12 cellular contexts compared by ENCODE assay signal in genomic region chr19:54684537-54684936, GRCh38. TPM values are rescaled to one million over a fixed set of nuclear protein-coding genes. Genes with fewer than 3 reads are reported as not detected.
DNase-seq lines count a peak whose midpoint lies in the region; ATAC-seq, FAIRE-seq and TF ChIP-seq lines count a peak whose summit lies in the region.
"Had no signal": no experiment of that assay in that cellular context is flagged by ENCODE, and none has a peak within 500 bp of the region (broad histone marks: within the 10 kb centered on the region; RNA-seq: fewer than 3 reads in every experiment).

No MANE protein-coding gene starts in this region.

- FAIRE-seq in urothelium cell line (lab: Jason Lieb, UNC), result no peak

- CTCF ChIA-PET in MCF 10A (lab: Yijun Ruan, JAX), result interaction anchor here (0.6 to 4.6 kb wide), 7 partner anchors 9 to 986 kb away, joined by 3 to 36 read pairs (median 3); no protein-coding TSS in a partner anchor

- H3K27me3 Mint-ChIP-seq in MCF 10A (ENCODE audit: insufficient read depth, unreplicated experiment), result no peaks in the 10 kb centered on the region

- POLR2A ChIA-PET in MCF 10A (lab: Yijun Ruan, JAX), result interaction anchor here (0.6 kb wide), 1 partner anchor 17 kb away, joined by 5 read pairs; no protein-coding TSS in a partner anchor

- intact Hi-C loops in MCF 10A (cut with micrococcal nuclease) (no loop called here), breast epithelium (cut with DNase I; ENCODE audit: low total_unique reads) (no loop called here)

- TF ChIP-seq POLR2A in breast epithelium (IDR thresholded peaks at IDR 0.05) (no peak), GM18505 (IDR thresholded peaks at IDR 0.05; ENCODE audit: borderline replicate concordance, extremely low read depth, insufficient read depth, insufficient read length) (no peak)

- H3K4me1 ChIP-seq in breast epithelium, result no peaks in the 10 kb centered on the region

- no peak overlapping the region for H3K4me3 ChIP-seq in breast epithelium
- H3K4me3 ChIP-seq in brain microvascular endothelial cell (ENCODE audit: low read depth, low read length), result no peak overlapping the region
- H3K4me3 ChIP-seq: BLaER1 treated with 17β-estradiol and CSF1 and Interleukin-3, amounts not matched to agents 10 nM and 100 nM had no signal

- DNase-seq in MCF 10A (ENCODE audit: unreplicated experiment) (peak; percentile 75), breast epithelium (ENCODE audit: low spot score in 2 of 2) (no peak), NOMO-1 treated with DMSO at 0.1 percent for 48 hours (lab: John Stamatoyannopoulos, UW; ENCODE audit: unreplicated experiment) (peak; percentile 66), brain microvascular endothelial cell (peak; percentile 2), urothelium cell line (ENCODE audit: low spot score) (peak; percentile 79), hepatic stellate cell (ENCODE audit: low spot score) (no peak)
- DNase-seq in stimulated activated CD4-positive, alpha-beta T cell treated with anti-CD3 and anti-CD28 coated beads, Interleukin-4, amount 100 ng/mL, for 1 hour, result no peak
- DNase-seq: NCI-H2081 had no signal

- H3K9me3 Mint-ChIP-seq in MCF 10A (ENCODE audit: unreplicated experiment), result peaks cover 14% of the 10 kb centered on the region

- no peaks in the 10 kb centered on the region for H3K9me3 ChIP-seq in breast epithelium
- H3K9me3 ChIP-seq: BLaER1 treated with 17β-estradiol and CSF1 and Interleukin-3, amounts not matched to agents 10 nM and 100 nM had no signal

- H3K27me3 ChIP-seq in breast epithelium (peaks cover 0 to 4% of the 10 kb centered on the region in 2 donors), brain microvascular endothelial cell (replicated peaks) (no peaks in the 10 kb centered on the region)
- H3K27me3 ChIP-seq: BLaER1 treated with 17β-estradiol and CSF1 and Interleukin-3, amounts not matched to agents 10 nM and 100 nM had no signal

- no peak for ATAC-seq in GM18505 (IDR thresholded peaks at IDR 0.05; ENCODE audit: unreplicated experiment)

- H3K36me3 Mint-ChIP-seq in MCF 10A (ENCODE audit: insufficient read depth, unreplicated experiment), result no peaks in the 10 kb centered on the region

- in situ Hi-C loops in brain microvascular endothelial cell (cut with HindIII; ENCODE audit: low pct_ligation_motif_present, low sequenced_read_pairs), result no loop called here

- no peak overlapping the region for H3K27ac Mint-ChIP-seq in MCF 10A (ENCODE audit: low read depth, unreplicated experiment)

- no TSS peak for BruUV-seq in MCF 10A (replicated peaks; lab: Mats Ljungman, UMichigan)

- no peak overlapping the region for H3K4me3 Mint-ChIP-seq in MCF 10A (ENCODE audit: unreplicated experiment)

- no peaks in the 10 kb centered on the region for H3K36me3 ChIP-seq in breast epithelium
- no peaks in the 10 kb centered on the region for H3K36me3 ChIP-seq in brain microvascular endothelial cell (replicated peaks)
- H3K36me3 ChIP-seq: BLaER1 treated with 17β-estradiol and CSF1 and Interleukin-3, amounts not matched to agents 10 nM and 100 nM had no signal

- H3K27ac ChIP-seq in breast epithelium, result no peak overlapping the region
- H3K27ac ChIP-seq in brain microvascular endothelial cell, result no peak overlapping the region
- H3K27ac ChIP-seq: BLaER1 treated with 17β-estradiol and CSF1 and Interleukin-3, amounts not matched to agents 10 nM and 100 nM had no signal

- H3K4me1 Mint-ChIP-seq in MCF 10A (ENCODE audit: insufficient read depth, unreplicated experiment), result no peaks in the 10 kb centered on the region

- no peak for TF ChIP-seq CTCF in MCF 10A (IDR thresholded peaks at IDR 0.05; ENCODE audit: unreplicated experiment)
- TF ChIP-seq CTCF in breast epithelium (IDR thresholded peaks at IDR 0.05), result no peak
- no peak for TF ChIP-seq CTCF in brain microvascular endothelial cell (IDR thresholded peaks at IDR 0.05; ENCODE audit: low read depth, low read length, missing control alignments)

RNA-seq across cellular contexts. Expression of gene LILRB4, which starts 21.8 kb away (rescaled TPM):
- total RNA-seq in MCF 10A (2022), result not detected in 2 replicates
- total RNA-seq in breast epithelium, result 10 to 100 TPM in 2 of 3 donors, 1 to 10 TPM in 1; 1.3 to 17.6 (median 10.1) TPM
- total RNA-seq: activated CD8-positive, alpha-beta memory T cell treated with anti-CD3 and anti-CD28 coated beads for 36 hours; pulmonary artery endothelial cell had no signal

RNA-seq across cellular contexts. Expression of gene KIR3DL3, which starts 39.7 kb away (rescaled TPM):
- total RNA-seq in MCF 10A (2022) (not detected in 2 replicates), breast epithelium (not detected)
- total RNA-seq: activated CD8-positive, alpha-beta memory T cell treated with anti-CD3 and anti-CD28 coated beads for 36 hours; pulmonary artery endothelial cell had no signal

RNA-seq across cellular contexts. Expression of gene KIR2DL3, which starts 53.8 kb away (rescaled TPM):
- total RNA-seq in MCF 10A (2022), result not detected in 2 replicates
- total RNA-seq in breast epithelium, result not detected
- total RNA-seq: pulmonary artery endothelial cell had no signal

RNA-seq across cellular contexts. Expression of gene LILRB1, which starts 54.3 kb away (rescaled TPM):
- not detected in 2 replicates for total RNA-seq in MCF 10A (2022)
- 1 to 10 TPM; 1.6 to 2.6 (median 2.3) TPM for total RNA-seq in breast epithelium
- total RNA-seq: pulmonary artery endothelial cell had no signal

Comparison
In these comparisons a context has a peak if more than half of its experiments do, and no peak if none do; other contexts are left out.
1. DNase-seq: peak in MCF 10A (single experiment), NOMO-1 treated with DMSO at 0.1 percent for 48 hours (single experiment), brain microvascular endothelial cell (single experiment) and urothelium cell line (single experiment); none in breast epithelium (0 of 2), hepatic stellate cell (single experiment) and stimulated activated CD4-positive, alpha-beta T cell treated with anti-CD3 and anti-CD28 coated beads, Interleukin-4, amount 100 ng/mL, for 1 hour (single experiment).